6 cellular contexts compared by ENCODE assay signal in genomic region chr2:74548285-74548918, GRCh38. TPM values are rescaled to one million over a fixed set of nuclear protein-coding genes. Genes with fewer than 3 reads are reported as not detected.
DNase-seq lines count a peak whose midpoint lies in the region; ATAC-seq and TF ChIP-seq lines count a peak whose summit lies in the region.

No MANE protein-coding gene starts in this region.

- no peaks in the 10 kb centered on the region for H3K27me3 ChIP-seq in ovary

- TF ChIP-seq CTCF in cardiac fibroblast (IDR thresholded peaks at IDR 0.05; ENCODE audit: low read depth, low read length) (no peak), ovary (IDR thresholded peaks at IDR 0.05) (no peak)

- H3K4me3 ChIP-seq in cardiac fibroblast (replicated peaks in 1 of 2; ENCODE audit: low read depth in 2 of 2, low read length in 2 of 2) (peak overlapping the region; percentile 54 to 66), ovary (peak overlapping the region; percentile 40)

- H3K4me1 ChIP-seq in ovary (ENCODE audit: insufficient read depth) = peaks cover 9% of the 10 kb centered on the region

- ATAC-seq in GM21576 (IDR thresholded peaks at IDR 0.05; ENCODE audit: unreplicated experiment) (no peak), HG02763 (IDR thresholded peaks at IDR 0.05; ENCODE audit: unreplicated experiment) (no peak), HG03280 (IDR thresholded peaks at IDR 0.05; ENCODE audit: unreplicated experiment) (no peak)

- no peaks in the 10 kb centered on the region for H3K36me3 ChIP-seq in ovary

- no peak for TF ChIP-seq EP300 in ovary (IDR thresholded peaks at IDR 0.05)

- H3K9me3 ChIP-seq in ovary = no peaks in the 10 kb centered on the region

- no peak for TF ChIP-seq POLR2A in ovary (IDR thresholded peaks at IDR 0.05)

- DNase-seq in NCI-H1105 treated with DMSO at 0.1 percent for 48 hours (lab: John Stamatoyannopoulos, UW) = peak; percentile 63
- no peak for DNase-seq in cardiac fibroblast (ENCODE audit: low read depth in 2 of 2)
- no peak for DNase-seq in ovary

- peak overlapping the region in 1 of 2 donors; percentile 16 for H3K27ac ChIP-seq in ovary

- 11 to 14% (median 12%) methylated on average over 28 of the region's 28 CpGs for WGBS in ovary, 3 donors

- intact Hi-C loops in ovary (cut with DNase I) = no loop called here

RNA-seq across cellular contexts. Expression of gene LOXL3, which starts 5.3 kb away (rescaled TPM):
- 1 to 10 TPM; 2.3 to 5.9 (median 4.4) TPM for total RNA-seq in ovary
- polyA plus RNA-seq in ovary = 1 to 10 TPM; 3.7 to 8.5 TPM

RNA-seq across cellular contexts. Expression of gene DOK1, which starts 6.1 kb away (rescaled TPM):
- total RNA-seq in ovary = 10 to 100 TPM in 6 of 7 donors, 1 to 10 TPM in 1; 9.4 to 16.0 (median 13.6) TPM
- polyA plus RNA-seq in ovary = 10 to 100 TPM in 1 of 2 donors, 1 to 10 TPM in 1; 6.5 to 11.8 TPM

RNA-seq across cellular contexts. Expression of gene HTRA2, which starts 18.7 kb away (rescaled TPM):
- 10 to 100 TPM; 28.7 to 47.6 (median 36.4) TPM for total RNA-seq in ovary
- 10 to 100 TPM; 37.5 to 38.9 TPM for polyA plus RNA-seq in ovary

RNA-seq across cellular contexts. Expression of gene AUP1, which starts 18.9 kb away (rescaled TPM):
- total RNA-seq in ovary = 100 to 1,000 TPM in 1 of 7 donors, 10 to 100 TPM in 6; 57.1 to 101 (median 70.4) TPM
- polyA plus RNA-seq in ovary = 10 to 100 TPM; 65.8 to 87.1 TPM

RNA-seq across cellular contexts. Expression of gene DQX1, which starts 22.4 kb away (rescaled TPM):
- 1 to 10 TPM in 1 of 7 donors, under 1 TPM in 2, not detected in 4; 0.20 to 1.1 (median 0.24) TPM for total RNA-seq in ovary
- under 1 TPM in 1 of 2 donors, not detected in 1; 0.06 TPM for polyA plus RNA-seq in ovary
